Comparison of ENCODE assay signal across 8 cellular contexts in genomic region chr12:53224268-53224896, GRCh38. TPM values are rescaled to one million over a fixed set of nuclear protein-coding genes. Genes with fewer than 3 reads are reported as not detected.
DNase-seq lines count a peak whose midpoint lies in the region; FAIRE-seq and TF ChIP-seq lines count a peak whose summit lies in the region.

No MANE protein-coding gene starts in this region.

- DNase-seq in AG10803 (ENCODE audit: low read depth) (no peak), T47D (ENCODE audit: low read depth in 1 of 2, low spot score in 1 of 2) (peak; percentile 61 to 85), mesothelial cell of epicardium (ENCODE audit: low spot score in 2 of 2, unreplicated experiment in 2 of 2) (no peak), RCC 7860 (ENCODE audit: low spot score) (no peak), MG63 (no peak), T1000 (lab: John Stamatoyannopoulos, UW) (no peak), GM13976 (ENCODE audit: low spot score) (no peak)

- in situ Hi-C loops in T47D (cut with HindIII; ENCODE audit: low pct_unique_long_range_greater_than_20kb, low sequenced_read_pairs) (no loop called here), GM13976 (cut with MboI; ENCODE audit: low sequenced_read_pairs, unreplicated experiment) (no loop called here)

- TF ChIP-seq CTCF in AG10803 (conservative IDR thresholded peaks at IDR 0.05; ENCODE audit: low read length) = peak; percentile 35
- peak; percentile 39 for TF ChIP-seq CTCF in mesothelial cell of epicardium (IDR thresholded peaks at IDR 0.05; ENCODE audit: unreplicated experiment)
- TF ChIP-seq CTCF in GM13976 (IDR thresholded peaks at IDR 0.05; ENCODE audit: borderline replicate concordance, control extremely low read depth, extremely low read depth, insufficient read depth, missing control alignments) = no peak

- peaks cover 6% of the 10 kb centered on the region for H3K27me3 ChIP-seq in HUES64 (ENCODE audit: insufficient read depth, low read length)
- H3K27me3 ChIP-seq in MG63 = no peaks in the 10 kb centered on the region

- H3K4me3 ChIP-seq in AG10803 (ENCODE audit: low read length) (no peak overlapping the region), HUES64 (ENCODE audit: low read length) (peak overlapping the region; percentile 17; the same call in 1 of the 2 replicates), MG63 (no peak overlapping the region)

- 18% methylated on average over 6 of the region's 6 CpGs for WGBS in HUES64

- peak overlapping the region; percentile 29 for H3K4me3 Mint-ChIP-seq in mesothelial cell of epicardium

- H3K9ac ChIP-seq in HUES64 (ENCODE audit: low read depth, low read length) = no peak overlapping the region

- peaks cover 9% of the 10 kb centered on the region for H3K36me3 Mint-ChIP-seq in mesothelial cell of epicardium

- H3K9me3 ChIP-seq in HUES64 (ENCODE audit: insufficient read depth, low read depth, low read length) (no peaks in the 10 kb centered on the region), MG63 (no peaks in the 10 kb centered on the region)

- H3K36me3 ChIP-seq in HUES64 (ENCODE audit: insufficient read depth, low read length) (no peaks in the 10 kb centered on the region), MG63 (no peaks in the 10 kb centered on the region; the same call in 1 of the 2 replicates)

- peak overlapping the region; percentile 90 for H3K27ac Mint-ChIP-seq in mesothelial cell of epicardium

- H3K27ac ChIP-seq in HUES64 (ENCODE audit: low read depth, low read length) = no peak overlapping the region

- FAIRE-seq in RCC 7860 (lab: Jason Lieb, UNC) = no peak

- no peaks in the 10 kb centered on the region for H3K27me3 Mint-ChIP-seq in mesothelial cell of epicardium (ENCODE audit: low read depth)

- H3K4me1 ChIP-seq in HUES64 (ENCODE audit: insufficient read depth, low read length) = peaks cover 42% of the 10 kb centered on the region

- peaks cover 52% of the 10 kb centered on the region for H3K4me1 Mint-ChIP-seq in mesothelial cell of epicardium

- no peaks in the 10 kb centered on the region for H3K9me3 Mint-ChIP-seq in mesothelial cell of epicardium

RNA-seq across cellular contexts. Expression of gene RARG, which starts 7.6 kb away (rescaled TPM):
- polyA plus RNA-seq in HUES64 (2013, experiment 1 of 2) = 34.3 TPM
- polyA plus RNA-seq in HUES64 (2013, experiment 2 of 2) = 37.8 TPM
- total RNA-seq in mesothelial cell of epicardium = 66.6 to 72.2 TPM (median 71.6 TPM) in 3 replicates
- 30.8 and 40.7 TPM in 2 replicates for total RNA-seq in MG63 (2014; rRNA removed; shearing (Covaris generic); ENCODE audit: low replicate concordance)

RNA-seq across cellular contexts. Expression of gene ITGB7, which starts 17.3 kb away (rescaled TPM):
- 0.75 TPM for polyA plus RNA-seq in HUES64 (2013, experiment 1 of 2)
- not detected for polyA plus RNA-seq in HUES64 (2013, experiment 2 of 2)
- total RNA-seq in mesothelial cell of epicardium = 3.2 to 4.9 TPM (median 4.6 TPM) in 3 replicates
- 1.6 TPM in 1 of 2 replicates, not detected in the other for total RNA-seq in MG63 (2014; rRNA removed; shearing (Covaris generic); ENCODE audit: low replicate concordance)

RNA-seq across cellular contexts. Expression of gene CSAD, which starts 43.7 kb away (rescaled TPM):
- 4.9 TPM for polyA plus RNA-seq in HUES64 (2013, experiment 1 of 2)
- 5.6 TPM for polyA plus RNA-seq in HUES64 (2013, experiment 2 of 2)
- 120 to 129 TPM (median 125 TPM) in 3 replicates for total RNA-seq in mesothelial cell of epicardium
- 1.2 and 7.1 TPM in 2 replicates for total RNA-seq in MG63 (2014; rRNA removed; shearing (Covaris generic); ENCODE audit: low replicate concordance)

RNA-seq across cellular contexts. Expression of gene ESPL1, which starts 43.7 kb away (rescaled TPM):
- 20.0 TPM for polyA plus RNA-seq in HUES64 (2013, experiment 1 of 2)
- polyA plus RNA-seq in HUES64 (2013, experiment 2 of 2) = 17.4 TPM
- total RNA-seq in mesothelial cell of epicardium = 15.7 to 20.8 TPM (median 15.9 TPM) in 3 replicates
- total RNA-seq in MG63 (2014; rRNA removed; shearing (Covaris generic); ENCODE audit: low replicate concordance) = 22.1 and 23.9 TPM in 2 replicates

RNA-seq across cellular contexts. Expression of gene ZNF740, which starts 43.9 kb away (rescaled TPM):
- polyA plus RNA-seq in HUES64 (2013, experiment 1 of 2) = 15.2 TPM
- 16.5 TPM for polyA plus RNA-seq in HUES64 (2013, experiment 2 of 2)
- 96.5 to 105 TPM (median 97.5 TPM) in 3 replicates for total RNA-seq in mesothelial cell of epicardium
- 14.7 and 22.2 TPM in 2 replicates for total RNA-seq in MG63 (2014; rRNA removed; shearing (Covaris generic); ENCODE audit: low replicate concordance)

Comparison
In these comparisons a context has a peak if more than half of its experiments do, and no peak if none do; other contexts are left out.
1. DNase-seq: peak in T47D (2 of 2); none in AG10803 (single experiment), mesothelial cell of epicardium (0 of 2), RCC 7860 (single experiment), MG63 (single experiment), T1000 (single experiment) and GM13976 (single experiment).
2. RNA of gene CSAD, which starts 43.7 kb away (total RNA-seq): 120 to 129 TPM in mesothelial cell of epicardium; 1.2 to 7.1 TPM in MG63; every median in the first group is over 10 times any median in the second.